15 cellular contexts compared by ENCODE assay signal in genomic region chr6:158775832-158776231, GRCh38. TPM values are rescaled to one million over a fixed set of nuclear protein-coding genes. Genes with fewer than 3 reads are reported as not detected.
DNase-seq lines count a peak whose midpoint lies in the region; ATAC-seq, FAIRE-seq and TF ChIP-seq lines count a peak whose summit lies in the region.
"Had no signal": no experiment of that assay in that cellular context is flagged by ENCODE, and none has a peak within 500 bp of the region (broad histone marks: within the 10 kb centered on the region; RNA-seq: fewer than 3 reads in every experiment).

No MANE protein-coding gene starts in this region.

- CTCF ChIA-PET in CD8-positive, alpha-beta memory T cell (lab: Charles Lee) = interaction anchor here (1.4 kb wide), 1 partner anchor 21 kb away, joined by 3 read pairs; no protein-coding TSS in a partner anchor

- peaks cover 55% of the 10 kb centered on the region for H3K79me2 ChIP-seq in GM23338 (replicated peaks; ENCODE audit: insufficient read depth)
- H3K79me2 ChIP-seq in parathyroid adenoma = peaks cover 53% of the 10 kb centered on the region

- H3K36me3 ChIP-seq in CD8-positive, alpha-beta memory T cell (ENCODE audit: insufficient read depth, low read length) = peaks cover 64% of the 10 kb centered on the region
- H3K36me3 ChIP-seq in GM23338 (ENCODE audit: insufficient read depth) (peaks cover 72% of the 10 kb centered on the region), parathyroid adenoma (ENCODE audit: control insufficient read depth, insufficient read depth, low read length) (no peaks in the 10 kb centered on the region)

- POLR2A ChIA-PET in CD8-positive, alpha-beta memory T cell (lab: Charles Lee) = no interaction called here

- peaks cover 64 to 86% (median 67%) of the 10 kb centered on the region in 3 donors for H3K4me1 Mint-ChIP-seq in CD8-positive, alpha-beta memory T cell
- peaks cover 44% of the 10 kb centered on the region for H3K4me1 Mint-ChIP-seq in GM23338
- peaks cover 46 to 68% of the 10 kb centered on the region in 2 donors for H3K4me1 Mint-ChIP-seq in effector memory CD8-positive, alpha-beta T cell (ENCODE audit: low read depth in 2 of 2)

- H3K9me3 Mint-ChIP-seq in CD8-positive, alpha-beta memory T cell = peaks cover 0 to 2% (median 0%) of the 10 kb centered on the region in 5 donors
- no peaks in the 10 kb centered on the region for H3K9me3 Mint-ChIP-seq in GM23338
- no peaks in the 10 kb centered on the region for H3K9me3 Mint-ChIP-seq in effector memory CD8-positive, alpha-beta T cell

- H3K27me3 ChIP-seq in CD8-positive, alpha-beta memory T cell (ENCODE audit: insufficient read depth, low read length, poor library complexity, severe bottlenecking) = no peaks in the 10 kb centered on the region
- H3K27me3 ChIP-seq in GM23338 (ENCODE audit: insufficient read depth) (no peaks in the 10 kb centered on the region), parathyroid adenoma (ENCODE audit: control insufficient read depth, insufficient read depth, low read length) (no peaks in the 10 kb centered on the region)

- H3K4me3 ChIP-seq in CD8-positive, alpha-beta memory T cell (ENCODE audit: low read length) = no peak overlapping the region
- H3K4me3 ChIP-seq in GM23338 = no peak overlapping the region
- no peak overlapping the region for H3K4me3 ChIP-seq in parathyroid adenoma (ENCODE audit: low read depth, low read length)
- H3K4me3 ChIP-seq: K562 had no signal

- TF ChIP-seq CTCF in GM23338 (conservative IDR thresholded peaks at IDR 0.05; ENCODE audit: low read depth in 2 of 2) (no peak), parathyroid adenoma (IDR thresholded peaks at IDR 0.05) (no peak)

- no peak overlapping the region for H3K9ac ChIP-seq in parathyroid adenoma

- no peak for FAIRE-seq in GM19239 (lab: Jason Lieb, UNC)
- FAIRE-seq: K562 had no signal

- H3K27ac ChIP-seq in CD8-positive, alpha-beta memory T cell (ENCODE audit: low read depth, low read length) = no peak overlapping the region
- H3K27ac ChIP-seq in GM23338 (ENCODE audit: low read depth) (0 out of 2 replicates have a peak overlapping the region, but pooled peaks have one; percentile 69), parathyroid adenoma (peak overlapping the region; percentile 29)
- H3K27ac ChIP-seq: HL-60 had no signal

- H3K9me3 ChIP-seq in CD8-positive, alpha-beta memory T cell (ENCODE audit: low read length) = no peaks in the 10 kb centered on the region
- H3K9me3 ChIP-seq in parathyroid adenoma (ENCODE audit: control insufficient read depth, low read length) = no peaks in the 10 kb centered on the region

- peaks cover 23 to 94% (median 42%) of the 10 kb centered on the region in 3 donors for H3K36me3 Mint-ChIP-seq in CD8-positive, alpha-beta memory T cell
- peaks cover 94% of the 10 kb centered on the region for H3K36me3 Mint-ChIP-seq in GM23338 (ENCODE audit: low read depth)
- peaks cover 99% of the 10 kb centered on the region for H3K36me3 Mint-ChIP-seq in effector memory CD8-positive, alpha-beta T cell (ENCODE audit: insufficient read depth)

- H2AFZ ChIP-seq in GM23338 = no peak overlapping the region
- H2AFZ ChIP-seq in parathyroid adenoma = no peak overlapping the region

- peaks cover 57% of the 10 kb centered on the region for H4K20me1 ChIP-seq in GM23338 (replicated peaks; ENCODE audit: insufficient read depth)

- peak overlapping the region in 1 of 7 donors; percentile 9 for H3K4me3 Mint-ChIP-seq in CD8-positive, alpha-beta memory T cell
- H3K4me3 Mint-ChIP-seq in GM23338 = no peak overlapping the region
- no peak overlapping the region for H3K4me3 Mint-ChIP-seq in effector memory CD8-positive, alpha-beta T cell

- peaks cover 35% of the 10 kb centered on the region for H3K4me1 ChIP-seq in CD8-positive, alpha-beta memory T cell (ENCODE audit: insufficient read depth, low read length)
- H3K4me1 ChIP-seq in GM23338 (ENCODE audit: insufficient read depth) = peaks cover 8% of the 10 kb centered on the region
- H3K4me1 ChIP-seq in parathyroid adenoma = peaks cover 66% of the 10 kb centered on the region

- H3K27ac Mint-ChIP-seq in CD8-positive, alpha-beta memory T cell = peak overlapping the region in 5 of 8 donors; percentile 29 to 66 (median 47)
- no peak overlapping the region for H3K27ac Mint-ChIP-seq in GM23338
- peak overlapping the region; percentile 32 to 96 for H3K27ac Mint-ChIP-seq in effector memory CD8-positive, alpha-beta T cell

- no peak for ATAC-seq in GM23338
- no peak for ATAC-seq in effector memory CD8-positive, alpha-beta T cell (replicated peaks)
- ATAC-seq: K562 had no signal

- no peaks in the 10 kb centered on the region for H3K9me2 ChIP-seq in GM23338 (ENCODE audit: insufficient read depth)

- peaks cover 0 to 7% of the 10 kb centered on the region in 2 donors for H3K27me3 Mint-ChIP-seq in CD8-positive, alpha-beta memory T cell
- H3K27me3 Mint-ChIP-seq in GM23338 (ENCODE audit: insufficient read depth, low read depth, poor library complexity) = peaks cover 19% of the 10 kb centered on the region
- no peaks in the 10 kb centered on the region for H3K27me3 Mint-ChIP-seq in effector memory CD8-positive, alpha-beta T cell

- H3F3A ChIP-seq in GM23338 (replicated peaks; ENCODE audit: low read depth) = peaks cover 49% of the 10 kb centered on the region

- DNase-seq in CD8-positive, alpha-beta memory T cell = peak in 1 of 5 donors; percentile 31
- DNase-seq in GM23338 (ENCODE audit: low spot score) = no peak
- DNase-seq in effector memory CD8-positive, alpha-beta T cell = no peak
- no peak for DNase-seq in effector CD4-positive, alpha-beta T cell
- DNase-seq in NCI-H1436 treated with DMSO at 0.1 percent for 48 hours (lab: John Stamatoyannopoulos, UW) = no peak
- DNase-seq in GM19239 (ENCODE audit: insufficient read length, low spot score) = no peak
- DNase-seq: HCEC 1CT; NCI-H146; NCI-H2081 treated with DMSO at 0.1 percent for 48 hours; NCI-H524 treated with DMSO at 0.1 percent for 48 hours; NK-92 treated with Interleukin-12 subunit alpha and Interleukin-12 subunit beta, amount 100 ng/mL, for 24 hours; OCI-M1 had no signal

- H3K4me2 ChIP-seq in GM23338 (no peak overlapping the region), parathyroid adenoma (ENCODE audit: low read length) (no peak overlapping the region)

TF ChIP-seq in GM23338, 12 proteins besides CTCF, POLR2A, EP300 and RAD21 (continues in another document):
- TF ChIP-seq STAT1 (IDR thresholded peaks at IDR 0.05; ENCODE audit: unreplicated experiment) (no peak), ZNF462 (CRISPR knock-in tag; IDR thresholded peaks at IDR 0.05) (no peak), ZNF114 (CRISPR knock-in tag; IDR thresholded peaks at IDR 0.05) (no peak)

RNA-seq across cellular contexts. Expression of gene EZR, which starts 43.3 kb away (rescaled TPM):
- total RNA-seq in CD8-positive, alpha-beta memory T cell = 100 to 1,000 TPM; 296 to 299 TPM
- polyA plus RNA-seq in CD8-positive, alpha-beta memory T cell = 325 TPM
- 208 and 209 TPM in 2 replicates for total RNA-seq in GM23338 (2014; rRNA removed; shearing (Covaris generic))
- 188 and 199 TPM in 2 replicates for polyA plus RNA-seq in GM23338 (2016; fragmentation: Nextera tagmentation; extraction: Ambion mirVana)
